20 cellular contexts compared by ENCODE assay signal in the genomic region with DNA sequence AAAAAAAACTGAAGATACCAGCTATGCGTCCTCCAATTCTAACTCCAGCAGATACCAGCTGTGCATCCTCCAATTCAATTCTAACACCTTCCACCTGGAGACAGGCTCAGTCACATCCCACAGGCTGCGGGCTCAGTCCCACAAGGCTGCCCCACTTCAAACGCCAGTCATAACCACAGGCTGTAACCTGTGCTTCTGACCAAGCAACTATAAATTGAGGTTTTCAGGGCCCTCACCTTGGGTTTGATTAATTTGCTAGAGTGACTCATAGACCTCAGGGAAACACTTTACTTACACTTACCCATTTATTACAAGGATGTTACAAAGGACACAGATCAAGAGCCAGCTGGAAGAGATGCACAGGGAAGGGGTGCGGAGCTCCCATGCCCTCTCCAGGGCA. TPM values are rescaled to one million over a fixed set of nuclear protein-coding genes. Genes with fewer than 3 reads are reported as not detected.
A peak's percentile ranks its signal among the peaks of the same experiment; 100 is the strongest.
DNase-seq lines count a peak whose midpoint lies in the region; ATAC-seq and TF ChIP-seq lines count a peak whose summit lies in the region.
"Had no signal": no experiment of that assay in that cellular context is flagged by ENCODE, and none has a peak within 500 bp of the region (broad histone marks: within the 10 kb centered on the region; RNA-seq: fewer than 3 reads in every experiment).

No MANE protein-coding gene starts in this region.

- ATAC-seq in esophagus mucosa: peak; percentile 66
- ATAC-seq in GM18861 (IDR thresholded peaks at IDR 0.05; ENCODE audit: unreplicated experiment): no peak
- no peak for ATAC-seq in stimulated activated naive B cell treated with anti-CD40 and anti-IgM and Interleukin-4, amounts not matched to agents 10 μg/mL and 1 μg/mL and 100 μg/mL, for 72 hours (replicated peaks)

- WGBS in tibial nerve, 2 donors: 83 to 84% methylated on average over 4 of the region's 4 CpGs

- no peak overlapping the region for H3K27ac ChIP-seq in RWPE1
- no peak overlapping the region for H3K27ac ChIP-seq in tibial nerve

- no peaks in the 10 kb centered on the region for H3K36me3 ChIP-seq in tibial nerve
- H3K36me3 ChIP-seq: HAP-1 had no signal

- H3K4me1 Mint-ChIP-seq in osteocyte (ENCODE audit: unreplicated experiment): peaks cover 11% of the 10 kb centered on the region
- H3K4me1 Mint-ChIP-seq in stimulated activated naive B cell treated with anti-CD40 and anti-IgM and Interleukin-4, amounts not matched to agents 10 μg/mL and 1 μg/mL and 100 μg/mL, for 72 hours: peaks cover 3 to 15% of the 10 kb centered on the region in 2 donors

- H3K4me3 ChIP-seq in tibial nerve: no peak overlapping the region
- H3K4me3 ChIP-seq: HAP-1 had no signal

- H3K27me3 ChIP-seq in tibial nerve: peaks cover 0 to 9% of the 10 kb centered on the region in 2 donors

- no peaks in the 10 kb centered on the region for H3K9me3 ChIP-seq in tibial nerve
- H3K9me3 ChIP-seq: HAP-1 had no signal

- H3K9me3 Mint-ChIP-seq in osteocyte (ENCODE audit: unreplicated experiment): no peaks in the 10 kb centered on the region
- H3K9me3 Mint-ChIP-seq in stimulated activated naive B cell treated with anti-CD40 and anti-IgM and Interleukin-4, amounts not matched to agents 10 μg/mL and 1 μg/mL and 100 μg/mL, for 72 hours: no peaks in the 10 kb centered on the region

- DNase-seq in HT1080 (ENCODE audit: low read depth) (peak; percentile 45), RWPE1 (ENCODE audit: low spot score) (peak; percentile 39), osteocyte (ENCODE audit: extremely low spot score, unreplicated experiment) (peak; percentile 48), tibial nerve (ENCODE audit: low spot score in 2 of 2) (no peak), GM03348 (ENCODE audit: low spot score) (no peak)
- DNase-seq in stimulated activated naive B cell treated with anti-CD40 and anti-IgM and Interleukin-4, amounts not matched to agents 10 μg/mL and 1 μg/mL and 100 μg/mL, for 72 hours: no peak
- DNase-seq: Calu3; CD4-positive, CD25-positive, alpha-beta regulatory T cell; DMS53; Kasumi-1; NCI-H1417 treated with DMSO at 0.1 percent for 48 hours; NCI-H1930; NCI-H69; NK-92 treated with Interleukin-12 subunit alpha and Interleukin-12 subunit beta, amount 100 ng/mL, for 24 hours; OCI-M1; SW 1271 had no signal

- H3K36me3 Mint-ChIP-seq in osteocyte (ENCODE audit: unreplicated experiment): no peaks in the 10 kb centered on the region
- H3K36me3 Mint-ChIP-seq in stimulated activated naive B cell treated with anti-CD40 and anti-IgM and Interleukin-4, amounts not matched to agents 10 μg/mL and 1 μg/mL and 100 μg/mL, for 72 hours: no peaks in the 10 kb centered on the region
- H3K36me3 Mint-ChIP-seq: CD4-positive, CD25-positive, alpha-beta regulatory T cell had no signal

- H3K4me1 ChIP-seq in tibial nerve: peaks cover 0 to 9% (median 2%) of the 10 kb centered on the region in 4 donors

- POLR2A ChIA-PET in RWPE1 (lab: Yijun Ruan, JAX; ENCODE audit: low non-redundant PET): no interaction called here

- peaks cover 28% of the 10 kb centered on the region for H3K27me3 Mint-ChIP-seq in osteocyte (ENCODE audit: unreplicated experiment)
- peaks cover 19 to 24% of the 10 kb centered on the region in 2 donors for H3K27me3 Mint-ChIP-seq in stimulated activated naive B cell treated with anti-CD40 and anti-IgM and Interleukin-4, amounts not matched to agents 10 μg/mL and 1 μg/mL and 100 μg/mL, for 72 hours

- H3K4me3 Mint-ChIP-seq in osteocyte (ENCODE audit: unreplicated experiment): no peak overlapping the region
- H3K4me3 Mint-ChIP-seq in stimulated activated naive B cell treated with anti-CD40 and anti-IgM and Interleukin-4, amounts not matched to agents 10 μg/mL and 1 μg/mL and 100 μg/mL, for 72 hours: no peak overlapping the region
- H3K4me3 Mint-ChIP-seq: B cell; CD4-positive, CD25-positive, alpha-beta regulatory T cell had no signal

- H3K27ac Mint-ChIP-seq in osteocyte (ENCODE audit: unreplicated experiment): no peak overlapping the region
- H3K27ac Mint-ChIP-seq in stimulated activated naive B cell treated with anti-CD40 and anti-IgM and Interleukin-4, amounts not matched to agents 10 μg/mL and 1 μg/mL and 100 μg/mL, for 72 hours: no peak overlapping the region
- H3K27ac Mint-ChIP-seq: B cell; CD4-positive, CD25-positive, alpha-beta regulatory T cell had no signal

- TF ChIP-seq POLR2A in tibial nerve (IDR thresholded peaks at IDR 0.05): no peak

- CTCF ChIA-PET in RWPE1 (lab: Yijun Ruan, JAX): interaction anchor here (0.6 to 0.9 kb wide), 2 partner anchors 64 to 70 kb away, joined by 3 read pairs; no protein-coding TSS in a partner anchor

- TF ChIP-seq CTCF in RWPE1 (conservative IDR thresholded peaks at IDR 0.05; ENCODE audit: low read depth): no peak
- TF ChIP-seq CTCF in osteocyte (IDR thresholded peaks at IDR 0.05): no peak
- no peak for TF ChIP-seq CTCF in tibial nerve (IDR thresholded peaks at IDR 0.05)

- TF ChIP-seq EP300 in tibial nerve (IDR thresholded peaks at IDR 0.05): no peak

RNA-seq across cellular contexts. Expression of a gene that starts 32.4 kb away (rescaled TPM):
- total RNA-seq in HT1080 (2014; rRNA removed; shearing (Covaris generic)): 13.7 and 14.5 TPM in 2 replicates
- 7.5 and 8.0 TPM in 2 replicates for polyA plus RNA-seq in HT1080 (2015; cell fraction: cytosol; rRNA removed)
- 34.3 and 37.6 TPM in 2 replicates for polyA plus RNA-seq in HT1080 (2015; cell fraction: nucleus; rRNA removed)
- total RNA-seq in esophagus mucosa (4.1 TPM), osteocyte (14.3 and 15.2 TPM in 2 replicates), tibial nerve (10 to 100 TPM; 19.8 to 32.8 (median 23.5) TPM)

RNA-seq across cellular contexts. Expression of a gene that starts 32.7 kb away (rescaled TPM):
- total RNA-seq in HT1080 (2014; rRNA removed; shearing (Covaris generic)): 20.5 and 24.5 TPM in 2 replicates
- polyA plus RNA-seq in HT1080 (2015; cell fraction: cytosol; rRNA removed): 13.5 and 17.2 TPM in 2 replicates
- polyA plus RNA-seq in HT1080 (2015; cell fraction: nucleus; rRNA removed): 111 and 120 TPM in 2 replicates
- 2.6 TPM for total RNA-seq in esophagus mucosa
- total RNA-seq in osteocyte: 14.5 and 15.3 TPM in 2 replicates
- 10 to 100 TPM; 22.2 to 34.3 (median 24.8) TPM for total RNA-seq in tibial nerve

Comparison
In these comparisons a context has a peak if more than half of its experiments do, and no peak if none do; other contexts are left out.
1. DNase-seq: peak in HT1080 (single experiment), RWPE1 (single experiment) and osteocyte (single experiment); none in tibial nerve (0 of 2), stimulated activated naive B cell treated with anti-CD40 and anti-IgM and Interleukin-4, amounts not matched to agents 10 μg/mL and 1 μg/mL and 100 μg/mL, for 72 hours (single experiment) and GM03348 (single experiment).